Comparison of ENCODE assay signal across 8 cellular contexts in genomic region chr4:1871471-1872021, GRCh38. TPM values are rescaled to one million over a fixed set of nuclear protein-coding genes. Genes with fewer than 3 reads are reported as not detected.
A peak's percentile ranks its signal among the peaks of the same experiment; 100 is the strongest.
DNase-seq lines count a peak whose midpoint lies in the region; ATAC-seq and TF ChIP-seq lines count a peak whose summit lies in the region.

No MANE protein-coding gene starts in this region.

- H3K4me1 ChIP-seq in mucosa of rectum (ENCODE audit: control insufficient read depth in 2 of 2, insufficient read depth in 2 of 2, low read length in 2 of 2) = peaks cover 30 to 48% of the 10 kb centered on the region in 2 donors

- H3K36me3 ChIP-seq in GM06990 (ENCODE audit: control insufficient read depth, insufficient read depth, low read length) (no peaks in the 10 kb centered on the region), mucosa of rectum (ENCODE audit: control insufficient read depth in 2 of 2, insufficient read depth in 2 of 2, low read length in 2 of 2) (no peaks in the 10 kb centered on the region)

- H3K27me3 ChIP-seq in GM06990 (replicated peaks; ENCODE audit: control insufficient read depth, insufficient read depth, low read length) (no peaks in the 10 kb centered on the region), mucosa of rectum (ENCODE audit: control insufficient read depth in 2 of 2, insufficient read depth in 2 of 2, low read length in 2 of 2) (no peaks in the 10 kb centered on the region)

- H3K27ac ChIP-seq in mucosa of rectum (ENCODE audit: low read depth in 2 of 2, low read length in 2 of 2) = peak overlapping the region; percentile 85 to 91

- H3K9ac ChIP-seq in mucosa of rectum (ENCODE audit: low read depth in 1 of 2, low read length in 2 of 2) = peak overlapping the region in 1 of 2 donors; percentile 76

- DNase-seq in GM06990 (ENCODE audit: extremely low read depth, insufficient read length) (peak; percentile 59), dermis blood vessel endothelial cell (peak; percentile 45), islet precursor cell (no peak), activated gamma-delta T cell (lab: John Stamatoyannopoulos, UW) (no peak)

- TF ChIP-seq RAD21 in Ishikawa (IDR thresholded peaks at IDR 0.05; ENCODE audit: low read depth) = no peak

- H3K4me3 ChIP-seq in GM06990 (replicated peaks; ENCODE audit: low read depth, low read length) = peak overlapping the region; percentile 90
- H3K4me3 ChIP-seq in mucosa of rectum (ENCODE audit: low read length in 2 of 2) = peak overlapping the region; percentile 57 to 73

- no peaks in the 10 kb centered on the region for H3K9me3 ChIP-seq in mucosa of rectum (ENCODE audit: control insufficient read depth in 2 of 2, low read length in 2 of 2)

- no peak for TF ChIP-seq CTCF in GM06990 (IDR thresholded peaks at IDR 0.05; ENCODE audit: insufficient read depth, low read length, poor library complexity, severe bottlenecking)

- TF ChIP-seq EP300 in Ishikawa (IDR thresholded peaks at IDR 0.05; ENCODE audit: borderline replicate concordance) = no peak

- ATAC-seq in GM21423 (IDR thresholded peaks at IDR 0.05; ENCODE audit: unreplicated experiment) (peak; percentile 1), HG02970 (IDR thresholded peaks at IDR 0.05; ENCODE audit: low FRiP score, unreplicated experiment) (no peak)

TF ChIP-seq in Ishikawa, 13 proteins besides CTCF, POLR2A, EP300 and RAD21:
- TF ChIP-seq YY1 (IDR thresholded peaks at IDR 0.05; ENCODE audit: low read depth) (0 out of 2 replicates have a peak, but pooled peaks have one; percentile 6), TEAD4 (IDR thresholded peaks at IDR 0.05) (no peak)

RNA-seq across cellular contexts. Expression of gene NSD2, which starts 0.4 kb away (rescaled TPM):
- 66.0 and 102 TPM in 2 replicates for total RNA-seq in dermis blood vessel endothelial cell

RNA-seq across cellular contexts. Expression of gene LETM1, which starts 15.6 kb away (rescaled TPM):
- 90.0 and 95.8 TPM in 2 replicates for total RNA-seq in dermis blood vessel endothelial cell

Comparison
In these comparisons a context has a peak if more than half of its experiments do, and no peak if none do; other contexts are left out.
1. DNase-seq: peak in GM06990 (single experiment) and dermis blood vessel endothelial cell (single experiment); none in islet precursor cell (single experiment) and activated gamma-delta T cell (single experiment).